Comparison of ENCODE assay signal across 8 cellular contexts in genomic region chr5:37837101-37838032, GRCh38. TPM values are rescaled to one million over a fixed set of nuclear protein-coding genes. Genes with fewer than 3 reads are reported as not detected.
DNase-seq lines count a peak whose midpoint lies in the region; ATAC-seq and TF ChIP-seq lines count a peak whose summit lies in the region.

No MANE protein-coding gene starts in this region.

- no peaks in the 10 kb centered on the region for H3K36me3 Mint-ChIP-seq in activated T-helper 2 cell treated with anti-CD3 and anti-CD28 coated beads, Interferon-gamma antibody, Interleukin-2, Interleukin-4, amounts not matched to agents 10 μg/mL and 5 μg/mL and 100 μg/mL, durations not matched to agents 14 hours and 24 hours and 36 hours (ENCODE audit: low read depth)
- H3K36me3 Mint-ChIP-seq in glutamatergic neuron (ENCODE audit: unreplicated experiment) (no peaks in the 10 kb centered on the region), osteocyte (ENCODE audit: unreplicated experiment) (no peaks in the 10 kb centered on the region)

- peaks cover 0 to 68% (median 35%) of the 10 kb centered on the region in 4 donors for H3K27me3 ChIP-seq in upper lobe of left lung

- H3K4me1 Mint-ChIP-seq in activated T-helper 2 cell treated with anti-CD3 and anti-CD28 coated beads, Interferon-gamma antibody, Interleukin-2, Interleukin-4, amounts not matched to agents 10 μg/mL and 5 μg/mL and 100 μg/mL, durations not matched to agents 14 hours and 24 hours and 36 hours (ENCODE audit: low read depth) = peaks cover 22% of the 10 kb centered on the region
- H3K4me1 Mint-ChIP-seq in glutamatergic neuron (ENCODE audit: low read depth, unreplicated experiment) = peaks cover 11% of the 10 kb centered on the region
- H3K4me1 Mint-ChIP-seq in osteocyte (ENCODE audit: unreplicated experiment) = peaks cover 43% of the 10 kb centered on the region

- peaks cover 38 to 61% (median 47%) of the 10 kb centered on the region in 4 donors for H3K4me1 ChIP-seq in upper lobe of left lung

- peak overlapping the region; percentile 38 for H3K27ac Mint-ChIP-seq in activated T-helper 2 cell treated with anti-CD3 and anti-CD28 coated beads, Interferon-gamma antibody, Interleukin-2, Interleukin-4, amounts not matched to agents 10 μg/mL and 5 μg/mL and 100 μg/mL, durations not matched to agents 14 hours and 24 hours and 36 hours
- H3K27ac Mint-ChIP-seq in glutamatergic neuron (ENCODE audit: unreplicated experiment) (no peak overlapping the region), osteocyte (ENCODE audit: unreplicated experiment) (no peak overlapping the region)

- no peak overlapping the region for H3K27ac ChIP-seq in upper lobe of left lung

- H3K9me3 ChIP-seq in upper lobe of left lung = no peaks in the 10 kb centered on the region

- ATAC-seq in GM18868 (IDR thresholded peaks at IDR 0.05; ENCODE audit: unreplicated experiment) (peak; percentile 73), HG03196 (IDR thresholded peaks at IDR 0.05; ENCODE audit: unreplicated experiment) (peak; percentile 71), upper lobe of left lung (ENCODE audit: low FRiP score in 2 of 2) (peak; percentile 32 to 84)

- peak overlapping the region; percentile 49 for H3K4me3 Mint-ChIP-seq in activated T-helper 2 cell treated with anti-CD3 and anti-CD28 coated beads, Interferon-gamma antibody, Interleukin-2, Interleukin-4, amounts not matched to agents 10 μg/mL and 5 μg/mL and 100 μg/mL, durations not matched to agents 14 hours and 24 hours and 36 hours (ENCODE audit: low read depth)
- H3K4me3 Mint-ChIP-seq in glutamatergic neuron (ENCODE audit: unreplicated experiment) = peak overlapping the region; percentile 85
- H3K4me3 Mint-ChIP-seq in osteocyte (ENCODE audit: unreplicated experiment) = peak overlapping the region; percentile 79

- H3K4me3 ChIP-seq in AG09309 (ENCODE audit: control insufficient read depth, low read depth, low read length) (peak overlapping the region; percentile 93), upper lobe of left lung (peak overlapping the region in 3 of 4 donors; percentile 16 to 40 (median 34))

- intact Hi-C loops in activated T-helper 2 cell treated with anti-CD3 and anti-CD28 coated beads, Interferon-gamma antibody, Interleukin-2, Interleukin-4, amounts not matched to agents 10 μg/mL and 5 μg/mL and 100 μg/mL, durations not matched to agents 14 hours and 24 hours and 36 hours (cut with micrococcal nuclease) = loop anchor here (1.0 to 10.0 kb wide), 2 partner anchors 356 to 423 kb away; no protein-coding TSS in a partner anchor

- TF ChIP-seq CTCF in AG09309 (IDR thresholded peaks at IDR 0.05; ENCODE audit: control insufficient read depth, insufficient read depth, low read depth, low read length, missing control alignments) (peak; percentile 91), glutamatergic neuron (IDR thresholded peaks at IDR 0.05; ENCODE audit: partially characterized antibody, unreplicated experiment) (peak; percentile 79), osteocyte (IDR thresholded peaks at IDR 0.05) (peak; percentile 84), upper lobe of left lung (IDR thresholded peaks at IDR 0.05) (peak in 5 of 6 experiments; percentile 28 to 71 (median 69))

- no peaks in the 10 kb centered on the region for H3K9me3 Mint-ChIP-seq in activated T-helper 2 cell treated with anti-CD3 and anti-CD28 coated beads, Interferon-gamma antibody, Interleukin-2, Interleukin-4, amounts not matched to agents 10 μg/mL and 5 μg/mL and 100 μg/mL, durations not matched to agents 14 hours and 24 hours and 36 hours
- H3K9me3 Mint-ChIP-seq in glutamatergic neuron (ENCODE audit: unreplicated experiment) (peaks cover 7% of the 10 kb centered on the region), osteocyte (ENCODE audit: unreplicated experiment) (no peaks in the 10 kb centered on the region)

- DNase-seq in AG09309 (ENCODE audit: low read depth) (no peak), NCI-H82 (lab: John Stamatoyannopoulos, UW) (peak; percentile 76), glutamatergic neuron (peak; percentile 82), osteocyte (ENCODE audit: extremely low spot score, unreplicated experiment) (no peak), upper lobe of left lung (peak; percentile 51 to 93)
- DNase-seq in activated T-helper 2 cell treated with anti-CD3 and anti-CD28 coated beads, Interferon-gamma antibody, Interleukin-2, Interleukin-4, amounts not matched to agents 10 μg/mL and 5 μg/mL and 100 μg/mL, durations not matched to agents 14 hours and 24 hours and 36 hours (ENCODE audit: low spot score) = peak; percentile 57

- no peaks in the 10 kb centered on the region for H3K36me3 ChIP-seq in upper lobe of left lung

- no peak for TF ChIP-seq EP300 in upper lobe of left lung (IDR thresholded peaks at IDR 0.05)

- 5 to 6% methylated on average over 49 to 60 of the region's 60 CpGs for WGBS in upper lobe of left lung, 2 donors

- H3K27me3 Mint-ChIP-seq in activated T-helper 2 cell treated with anti-CD3 and anti-CD28 coated beads, Interferon-gamma antibody, Interleukin-2, Interleukin-4, amounts not matched to agents 10 μg/mL and 5 μg/mL and 100 μg/mL, durations not matched to agents 14 hours and 24 hours and 36 hours (ENCODE audit: low read depth) = peaks cover 83% of the 10 kb centered on the region
- H3K27me3 Mint-ChIP-seq in glutamatergic neuron (ENCODE audit: unreplicated experiment) = peaks cover 34% of the 10 kb centered on the region
- H3K27me3 Mint-ChIP-seq in osteocyte (ENCODE audit: unreplicated experiment) = peaks cover 72% of the 10 kb centered on the region

- no peak for TF ChIP-seq POLR2A in upper lobe of left lung (IDR thresholded peaks at IDR 0.05)

RNA-seq across cellular contexts. Expression of gene GDNF, which starts 2.5 kb away (rescaled TPM):
- total RNA-seq in activated T-helper 2 cell treated with anti-CD3 and anti-CD28 coated beads, Interferon-gamma antibody, Interleukin-2, Interleukin-4, amounts not matched to agents 10 μg/mL and 5 μg/mL and 100 μg/mL, durations not matched to agents 14 hours and 24 hours and 36 hours = 0.60 TPM in 1 of 2 replicates, not detected in the other
- total RNA-seq in glutamatergic neuron (ENCODE audit: unreplicated experiment) = 0.51 TPM
- 0.32 and 0.34 TPM in 2 replicates for total RNA-seq in osteocyte
- under 1 TPM in 2 of 6 donors, not detected in 4; 0.15 to 0.20 TPM for total RNA-seq in upper lobe of left lung

Comparison
In these comparisons a context has a peak if more than half of its experiments do, and no peak if none do; other contexts are left out.
1. DNase-seq: peak in NCI-H82 (single experiment), activated T-helper 2 cell treated with anti-CD3 and anti-CD28 coated beads, Interferon-gamma antibody, Interleukin-2, Interleukin-4, amounts not matched to agents 10 μg/mL and 5 μg/mL and 100 μg/mL, durations not matched to agents 14 hours and 24 hours and 36 hours (single experiment), glutamatergic neuron (single experiment) and upper lobe of left lung (2 of 2); none in AG09309 (single experiment) and osteocyte (single experiment).
2. Peak in every context shown above with its lines, with median percentiles within 50 percentile points of each other: CTCF ChIP-seq, ATAC-seq and H3K4me3 Mint-ChIP-seq.